Comparison of ENCODE assay signal across 36 cellular contexts in genomic region chr2:98389248-98389605, GRCh38. TPM values are rescaled to one million over a fixed set of nuclear protein-coding genes. Genes with fewer than 3 reads are reported as not detected.
"Had no signal": no experiment of that assay in that cellular context is flagged by ENCODE, and none has a peak within 500 bp of the region (broad histone marks: within the 10 kb centered on the region; RNA-seq: fewer than 3 reads in every experiment).

No MANE protein-coding gene starts in this region.

- H3K36me3 ChIP-seq: adrenal gland, brain microvascular endothelial cell, breast epithelium had no signal

- DNase-seq: activated B cell treated with CpG ODN at 0.5 μM for 24 hours; activated CD4-positive, alpha-beta memory T cell treated with anti-CD3 and anti-CD28 coated beads for 36 hours; activated CD4-positive, alpha-beta T cell treated with anti-CD3 and anti-CD28 coated beads for 4 hours; activated CD4-positive, alpha-beta T cell treated with anti-CD3 and anti-CD28 coated beads, Interleukin-2, amount 10 ng/mL, durations not matched to agents 24 days and 14 days; activated CD4-positive, alpha-beta T cell treated with anti-CD3 and anti-CD28 coated beads, Interleukin-2, amount 50 U/mL, for 1 hour; activated CD4-positive, alpha-beta T cell treated with anti-CD3 and anti-CD28 coated beads, Interleukin-2, amount 50 U/mL, for 4 hours; activated CD4-positive, CD25-positive, alpha-beta regulatory T cell treated with anti-CD3 and anti-CD28 coated beads, Interleukin-2, amount 50 U/mL, for 72 hours; activated CD8-positive, alpha-beta memory T cell treated with anti-CD3 and anti-CD28 coated beads, Interleukin-2, amount 50 U/mL, for 4 hours; activated CD8-positive, alpha-beta T cell treated with anti-CD3 and anti-CD28 coated beads for 36 hours; activated gamma-delta T cell treated with Interleukin-2 at 50 U/mL for 16 hours; activated naive CD4-positive, alpha-beta T cell; activated naive CD4-positive, alpha-beta T cell treated with anti-CD3 and anti-CD28 coated beads for 36 hours; activated naive CD4-positive, alpha-beta T cell treated with anti-CD3 and anti-CD28 coated beads, Interleukin-2, amount 50 U/mL, for 16 hours; activated naive CD8-positive, alpha-beta T cell treated with anti-CD3 and anti-CD28 coated beads for 36 hours; activated T-cell treated with anti-CD3 and anti-CD28 coated beads for 4 hours; activated T-cell treated with anti-CD3 and anti-CD28 coated beads, Interleukin-2, amount 50 U/mL, for 1 hour; activated T-cell treated with anti-CD3 and anti-CD28 coated beads, Interleukin-2, amount 50 U/mL, for 4 hours; activated T-cell treated with anti-CD3 and anti-CD28 coated beads, Interleukin-2, amount 50 U/mL, for 72 hours; adrenal gland; amniotic stem cell; body of pancreas; brain microvascular endothelial cell; central memory CD4-positive, alpha-beta T cell; T-helper 1 cell; T-helper 2 cell; T-helper 9 cell had no signal

- H3K27me3 ChIP-seq: adrenal gland, body of pancreas, brain microvascular endothelial cell, breast epithelium had no signal

- H3K4me1 ChIP-seq: adrenal gland, body of pancreas, breast epithelium had no signal

- H3K4me3 ChIP-seq: adrenal gland, body of pancreas, breast epithelium had no signal

- H3K27ac ChIP-seq: adrenal gland, body of pancreas, brain microvascular endothelial cell, breast epithelium, VCaP had no signal

- H3K9me3 ChIP-seq: adrenal gland, body of pancreas, breast epithelium had no signal

- FAIRE-seq: astrocyte, TTC549 had no signal

- ATAC-seq: activated CD8-positive, alpha-beta T cell treated with anti-CD3 and anti-CD28 coated beads for 36 hours; activated naive CD4-positive, alpha-beta T cell treated with anti-CD3 and anti-CD28 coated beads, Interleukin-2, amount 50 U/mL, for 72 hours; activated T-cell treated with anti-CD3 and anti-CD28 coated beads, Interleukin-2, amount 50 U/mL, for 4 hours; activated T-cell treated with anti-CD3 and anti-CD28 coated beads, Interleukin-2, amount 50 U/mL, for 72 hours; activated T-helper 17 cell treated with anti-CD3 and anti-CD28 coated beads, Interleukin-2, amount 50 U/mL, for 72 hours; body of pancreas had no signal

RNA-seq across cellular contexts. Expression of gene CNGA3, which starts 43.0 kb away (rescaled TPM):
- total RNA-seq: activated B cell treated with CpG ODN at 0.5 μM for 24 hours; activated CD4-positive, alpha-beta memory T cell treated with anti-CD3 and anti-CD28 coated beads for 36 hours; activated CD4-positive, alpha-beta T cell treated with anti-CD3 and anti-CD28 coated beads, Interleukin-2, amount 10 ng/mL, durations not matched to agents 24 days and 14 days; activated CD8-positive, alpha-beta memory T cell treated with anti-CD3 and anti-CD28 coated beads for 36 hours; activated CD8-positive, alpha-beta T cell treated with anti-CD3 and anti-CD28 coated beads for 36 hours; activated naive CD4-positive, alpha-beta T cell treated with anti-CD3 and anti-CD28 coated beads for 36 hours; activated naive CD4-positive, alpha-beta T cell treated with anti-CD3 and anti-CD28 coated beads, Interleukin-2, amount 50 U/mL, for 72 hours; activated naive CD8-positive, alpha-beta T cell treated with anti-CD3 and anti-CD28 coated beads for 36 hours; activated T-cell treated with anti-CD3 and anti-CD28 coated beads, Interleukin-2, amount 50 U/mL, for 4 hours; activated T-cell treated with anti-CD3 and anti-CD28 coated beads, Interleukin-2, amount 50 U/mL, for 72 hours; activated T-helper 1 cell treated with anti-CD3 and anti-CD28 coated beads, Interleukin-12 subunit alpha, Interleukin-12 subunit beta, Interleukin-2, Interleukin-4 antibody, amounts not matched to agents 30 ng/mL and 10 ng/mL and 1 ng/mL, durations not matched to agents 14 hours and 24 hours and 36 hours; activated T-helper 17 cell treated with anti-CD3 and anti-CD28 coated beads, Interleukin-2, amount 50 U/mL, for 72 hours; aorta; astrocyte; cardiac septum had no signal
- polyA plus RNA-seq: aorta had no signal
